17 cellular contexts compared by ENCODE assay signal in genomic region chr11:60349990-60350389, GRCh38. TPM values are rescaled to one million over a fixed set of nuclear protein-coding genes. Genes with fewer than 3 reads are reported as not detected.
DNase-seq lines count a peak whose midpoint lies in the region; ATAC-seq, FAIRE-seq and TF ChIP-seq lines count a peak whose summit lies in the region.
"Had no signal": no experiment of that assay in that cellular context is flagged by ENCODE, and none has a peak within 500 bp of the region (broad histone marks: within the 10 kb centered on the region; RNA-seq: fewer than 3 reads in every experiment).

No MANE protein-coding gene starts in this region.

- peak; percentile 2 to 31 for DNase-seq in AML-193 (lab: John Stamatoyannopoulos, UW)
- no peak for DNase-seq in GM12892 (ENCODE audit: insufficient read length)
- DNase-seq in NOMO-1 treated with DMSO at 0.1 percent for 48 hours (lab: John Stamatoyannopoulos, UW; ENCODE audit: unreplicated experiment), result peak; percentile 45
- peak; percentile 28 for DNase-seq in globus pallidus (ENCODE audit: low spot score)
- no peak for DNase-seq in activated naive CD4-positive, alpha-beta T cell (lab: John Stamatoyannopoulos, UW)
- no peak for DNase-seq in GM10266 (ENCODE audit: extremely low spot score)
- DNase-seq: C1 segment of cervical spinal cord, DMS79, NCI-H1694 treated with DMSO at 0.1 percent for 48 hours, NCI-H510A, NCI-H774, T-helper 1 cell had no signal

- no peak for ATAC-seq in HG03442 (IDR thresholded peaks at IDR 0.05; ENCODE audit: unreplicated experiment)
- ATAC-seq: A549, Panc1, SK-N-SH treated with all-trans-retinoic acid at 6 μM for 48 hours had no signal

- TF ChIP-seq CTCF in GM10266 (IDR thresholded peaks at IDR 0.05; ENCODE audit: control insufficient read depth, insufficient read depth, low read depth, missing control alignments), result no peak

- peak; percentile 70 for FAIRE-seq in GM12892 (lab: Jason Lieb, UNC)
- FAIRE-seq: A549, D721Med had no signal

- no peak for TF ChIP-seq POLR2A in GM12892 (IDR thresholded peaks at IDR 0.05; ENCODE audit: low read depth, low read length)

RNA-seq across cellular contexts. Expression of gene MS4A6E, which starts 22.9 kb away (rescaled TPM):
- not detected for polyA plus RNA-seq in GM12892 (2012; ENCODE audit: missing spikeins)
- polyA plus RNA-seq: A549 had no signal

RNA-seq across cellular contexts. Expression of gene MS4A7, which starts 28.3 kb away (rescaled TPM):
- polyA plus RNA-seq in GM12892 (2012; ENCODE audit: missing spikeins), result 4.9 TPM
- polyA plus RNA-seq: A549 had no signal

RNA-seq across cellular contexts. Expression of gene MS4A14, which starts 46.3 kb away (rescaled TPM):
- polyA plus RNA-seq in GM12892 (2012; ENCODE audit: missing spikeins), result 1.2 TPM
- polyA plus RNA-seq: A549 had no signal

Comparison
In these comparisons a context has a peak if more than half of its experiments do, and no peak if none do; other contexts are left out.
1. DNase-seq: peak in AML-193 (2 of 2), NOMO-1 treated with DMSO at 0.1 percent for 48 hours (single experiment) and globus pallidus (single experiment); none in GM12892 (single experiment), activated naive CD4-positive, alpha-beta T cell (0 of 4) and GM10266 (single experiment).